8 cellular contexts compared by ENCODE assay signal in genomic region chr10:17216901-17217395, GRCh38. TPM values are rescaled to one million over a fixed set of nuclear protein-coding genes. Genes with fewer than 3 reads are reported as not detected.
DNase-seq lines count a peak whose midpoint lies in the region; ATAC-seq, FAIRE-seq and TF ChIP-seq lines count a peak whose summit lies in the region.
"Had no signal": no experiment of that assay in that cellular context is flagged by ENCODE, and none has a peak within 500 bp of the region (broad histone marks: within the 10 kb centered on the region; RNA-seq: fewer than 3 reads in every experiment).

No MANE protein-coding gene starts in this region.

- DNase-seq in HK-2 (ENCODE audit: unreplicated experiment): peak; percentile 15
- no peak for DNase-seq in T-helper 17 cell
- no peak for DNase-seq in fibroblast of lung (ENCODE audit: low read depth in 2 of 2)
- DNase-seq in small intestine: no peak
- DNase-seq in SW480 (ENCODE audit: low spot score): no peak
- no peak for DNase-seq in activated effector memory CD4-positive, alpha-beta T cell treated with anti-CD3 and anti-CD28 coated beads, Interleukin-2, amount 50 U/mL, for 16 hours
- DNase-seq: GOT3 had no signal

- H3K27me3 ChIP-seq in fibroblast of lung (ENCODE audit: control insufficient read depth, insufficient read depth, low read length): no peaks in the 10 kb centered on the region
- no peaks in the 10 kb centered on the region for H3K27me3 ChIP-seq in small intestine (ENCODE audit: control insufficient read depth in 2 of 2, insufficient read depth in 2 of 2, low read length in 2 of 2)

- H3K9me3 ChIP-seq in T-helper 17 cell (ENCODE audit: control insufficient read depth, low read length, poor library complexity, severe bottlenecking): no peaks in the 10 kb centered on the region
- no peaks in the 10 kb centered on the region for H3K9me3 ChIP-seq in fibroblast of lung (ENCODE audit: control insufficient read depth, insufficient read depth, low read depth, low read length)
- H3K9me3 ChIP-seq in small intestine (ENCODE audit: control insufficient read depth, low read depth): no peaks in the 10 kb centered on the region

- no peak overlapping the region for H3K4me3 ChIP-seq in fibroblast of lung (replicated peaks in 1 of 4; ENCODE audit: control extremely low read depth in 1 of 4, insufficient read depth in 1 of 4, low read depth in 3 of 4, low read length in 4 of 4)
- no peak overlapping the region for H3K4me3 ChIP-seq in small intestine (ENCODE audit: low read depth in 1 of 2, low read length in 2 of 2)

- ATAC-seq in T-helper 17 cell (no peak), HG02840 (IDR thresholded peaks at IDR 0.05; ENCODE audit: low FRiP score, unreplicated experiment) (no peak)

- peak overlapping the region; percentile 86 for H3K27ac Mint-ChIP-seq in T-helper 17 cell

- no peak for TF ChIP-seq CTCF in fibroblast of lung (conservative IDR thresholded peaks at IDR 0.05 in 1 of 2, IDR thresholded peaks at IDR 0.05 in 1 of 2; ENCODE audit: low read depth in 1 of 2, low read length in 2 of 2)

- no peaks in the 10 kb centered on the region for H3K27me3 Mint-ChIP-seq in T-helper 17 cell

- H3K4me1 ChIP-seq in fibroblast of lung (ENCODE audit: control insufficient read depth, extremely low read depth, insufficient read depth, low read length): peaks cover 31% of the 10 kb centered on the region
- peaks cover 0 to 5% of the 10 kb centered on the region in 2 donors for H3K4me1 ChIP-seq in small intestine (ENCODE audit: control insufficient read depth in 2 of 2, insufficient read depth in 1 of 2, low read depth in 1 of 2, low read length in 1 of 2)

- H3K36me3 Mint-ChIP-seq in T-helper 17 cell (ENCODE audit: low read depth): peaks cover 3% of the 10 kb centered on the region

- H3K36me3 ChIP-seq in fibroblast of lung (ENCODE audit: control insufficient read depth, insufficient read depth, low read length) (no peaks in the 10 kb centered on the region), small intestine (ENCODE audit: control insufficient read depth in 2 of 2, insufficient read depth in 2 of 2, low read length in 2 of 2) (no peaks in the 10 kb centered on the region)

- peaks cover 14% of the 10 kb centered on the region for H3K4me1 Mint-ChIP-seq in T-helper 17 cell

- no peaks in the 10 kb centered on the region for H4K20me1 ChIP-seq in fibroblast of lung (ENCODE audit: control insufficient read depth, extremely low read depth, insufficient read depth, low read length)

- peak overlapping the region; percentile 48 for H3K9ac ChIP-seq in fibroblast of lung (ENCODE audit: insufficient read depth, low read length)

- FAIRE-seq in small intestine (lab: Jason Lieb, UNC): no peak

- 86 to 89% (median 88%) methylated on average over 6 of the region's 6 CpGs for WGBS in small intestine, 3 donors

- H3K79me2 ChIP-seq in fibroblast of lung (ENCODE audit: control insufficient read depth, insufficient read depth, low read length): no peaks in the 10 kb centered on the region

- H3K4me2 ChIP-seq in fibroblast of lung (ENCODE audit: extremely low read depth, insufficient read depth, low read length): peak overlapping the region; percentile 28

- H3K27ac ChIP-seq in fibroblast of lung (ENCODE audit: insufficient read depth, low read length): peak overlapping the region; percentile 96
- peak overlapping the region; percentile 16 to 95 for H3K27ac ChIP-seq in small intestine (ENCODE audit: low read depth in 1 of 2, low read length in 1 of 2)

- no peak overlapping the region for H2AFZ ChIP-seq in fibroblast of lung (ENCODE audit: low read length)

- H3K4me3 Mint-ChIP-seq in T-helper 17 cell: no peak overlapping the region

RNA-seq across cellular contexts. Expression of gene VIM, which starts 11.1 kb away (rescaled TPM):
- total RNA-seq in T-helper 17 cell (1,000 to 10,000 TPM; 1,558 to 2,042 TPM), fibroblast of lung (4,550 and 7,192 TPM in 2 replicates)
- polyA plus RNA-seq in fibroblast of lung (4,882 and 6,609 TPM in 2 replicates), small intestine (100 to 1,000 TPM in 2 of 3 donors, 10 to 100 TPM in 1; 21.2 to 531 (median 196) TPM)
- 5,279 and 8,158 TPM in 2 replicates for polyA plus RNA-seq in fibroblast of lung (2012)
- polyA minus RNA-seq in fibroblast of lung (ENCODE audit: low replicate concordance): 3,855 and 6,261 TPM in 2 replicates

RNA-seq across cellular contexts. Expression of gene TRDMT1, which starts 15.5 kb away (rescaled TPM):
- total RNA-seq in T-helper 17 cell (10 to 100 TPM; 10.6 to 15.6 TPM), fibroblast of lung (4.4 and 5.8 TPM in 2 replicates)
- polyA plus RNA-seq in fibroblast of lung (6.0 and 7.0 TPM in 2 replicates), small intestine (1 to 10 TPM; 1.4 to 2.2 (median 1.6) TPM)
- 4.3 and 4.5 TPM in 2 replicates for polyA plus RNA-seq in fibroblast of lung (2012)
- polyA minus RNA-seq in fibroblast of lung (ENCODE audit: low replicate concordance): 0.79 and 2.6 TPM in 2 replicates
